9 cellular contexts compared by ENCODE assay signal in genomic region chr7:136086712-136087111, GRCh38.
DNase-seq lines count a peak whose midpoint lies in the region; ATAC-seq and TF ChIP-seq lines count a peak whose summit lies in the region.
"Had no signal": no experiment of that assay in that cellular context is flagged by ENCODE, and none has a peak within 500 bp of the region (broad histone marks: within the 10 kb centered on the region; RNA-seq: fewer than 3 reads in every experiment).

No MANE protein-coding gene starts in this region.

- H3K27me3 Mint-ChIP-seq in glutamatergic neuron (ENCODE audit: unreplicated experiment) = no peaks in the 10 kb centered on the region

- DNase-seq in GM04503 (ENCODE audit: low read depth) = peak; percentile 67
- peak; percentile 72 to 92 (median 80) for DNase-seq in adrenal gland
- peak; percentile 85 for DNase-seq in right atrium auricular region (ENCODE audit: low spot score)
- DNase-seq in prostate gland (ENCODE audit: low spot score) = peak; percentile 8
- DNase-seq in glutamatergic neuron = no peak
- no peak for DNase-seq in activated CD4-positive, alpha-beta T cell treated with anti-CD3 and anti-CD28 coated beads for 4 hours

- no peaks in the 10 kb centered on the region; the same call in 1 of the 2 replicates for H3K9me3 ChIP-seq in Loucy (ENCODE audit: insufficient read depth, low read depth, low read length)
- H3K9me3 ChIP-seq in adrenal gland (replicated peaks in 1 of 3) = no peaks in the 10 kb centered on the region
- no peaks in the 10 kb centered on the region for H3K9me3 ChIP-seq in right atrium auricular region
- H3K9me3 ChIP-seq in prostate gland = no peaks in the 10 kb centered on the region

- 11 to 23% (median 16%) methylated on average over 3 of the region's 3 CpGs for WGBS in adrenal gland, 4 donors
- 55% methylated on average over 3 of the region's 3 CpGs for WGBS in prostate gland

- H3K4me2 ChIP-seq in Loucy (ENCODE audit: low read depth, low read length, poor library complexity, severe bottlenecking) = peak overlapping the region; percentile 11

- H3K36me3 ChIP-seq in Loucy (ENCODE audit: insufficient read depth, low read length) = no peaks in the 10 kb centered on the region
- no peaks in the 10 kb centered on the region for H3K36me3 ChIP-seq in adrenal gland (replicated peaks in 1 of 2)
- no peaks in the 10 kb centered on the region for H3K36me3 ChIP-seq in right atrium auricular region
- H3K36me3 ChIP-seq in prostate gland = no peaks in the 10 kb centered on the region

- no peak for TF ChIP-seq CTCF in Loucy (conservative IDR thresholded peaks at IDR 0.05; ENCODE audit: low read length)
- no peak for TF ChIP-seq CTCF in adrenal gland (IDR thresholded peaks at IDR 0.05)
- no peak for TF ChIP-seq CTCF in right atrium auricular region (IDR thresholded peaks at IDR 0.05)
- TF ChIP-seq CTCF in prostate gland (IDR thresholded peaks at IDR 0.05) = no peak
- TF ChIP-seq CTCF in glutamatergic neuron (IDR thresholded peaks at IDR 0.05; ENCODE audit: partially characterized antibody, unreplicated experiment) = no peak

- peaks cover 2% of the 10 kb centered on the region for H3K4me1 Mint-ChIP-seq in glutamatergic neuron (ENCODE audit: low read depth, unreplicated experiment)
- H3K4me1 Mint-ChIP-seq: activated naive CD4-positive, alpha-beta T cell treated with anti-CD3 and anti-CD28 coated beads, Interleukin-2, amount 50 U/mL, for 24 hours had no signal

- TF ChIP-seq POLR2A in adrenal gland (IDR thresholded peaks at IDR 0.05) (peak; percentile 46 to 77), prostate gland (IDR thresholded peaks at IDR 0.05) (no peak)

- H3K4me1 ChIP-seq in Loucy (ENCODE audit: insufficient read depth, low read length, poor library complexity, severe bottlenecking) (no peaks in the 10 kb centered on the region), adrenal gland (replicated peaks in 1 of 2) (peaks cover 0 to 7% of the 10 kb centered on the region in 2 donors), right atrium auricular region (peaks cover 0 to 3% of the 10 kb centered on the region in 2 donors), prostate gland (replicated peaks) (no peaks in the 10 kb centered on the region)

- peak overlapping the region; percentile 37; the same call in 1 of the 2 replicates for H2AFZ ChIP-seq in Loucy (ENCODE audit: low read length)

- H3K27ac ChIP-seq in adrenal gland (peak overlapping the region in 1 of 5 donors; percentile 25), right atrium auricular region (peak overlapping the region in 1 of 2 donors; percentile 46), prostate gland (no peak overlapping the region)

- ATAC-seq in GM21619 (IDR thresholded peaks at IDR 0.05; ENCODE audit: unreplicated experiment) = peak; percentile 92

- no peaks in the 10 kb centered on the region for H3K36me3 Mint-ChIP-seq in glutamatergic neuron (ENCODE audit: unreplicated experiment)
- H3K36me3 Mint-ChIP-seq: activated naive CD4-positive, alpha-beta T cell treated with anti-CD3 and anti-CD28 coated beads, Interleukin-2, amount 50 U/mL, for 24 hours had no signal

- no peaks in the 10 kb centered on the region for H3F3A ChIP-seq in Loucy (ENCODE audit: low read depth)

- H3K4me3 ChIP-seq in Loucy (ENCODE audit: low read length, poor library complexity, severe bottlenecking) = peak overlapping the region; percentile 57
- H3K4me3 ChIP-seq in adrenal gland = peak overlapping the region in 2 of 4 donors; percentile 13 to 60
- H3K4me3 ChIP-seq in right atrium auricular region = peak overlapping the region; percentile 33 to 42
- H3K4me3 ChIP-seq in prostate gland = no peak overlapping the region

- H3K27me3 ChIP-seq in Loucy (ENCODE audit: insufficient read depth, low read length, poor library complexity, severe bottlenecking) (no peaks in the 10 kb centered on the region), adrenal gland (no peaks in the 10 kb centered on the region), right atrium auricular region (no peaks in the 10 kb centered on the region), prostate gland (replicated peaks; ENCODE audit: insufficient read depth) (no peaks in the 10 kb centered on the region)

- H3K27ac Mint-ChIP-seq in glutamatergic neuron (ENCODE audit: unreplicated experiment) = no peak overlapping the region
- H3K27ac Mint-ChIP-seq: activated naive CD4-positive, alpha-beta T cell treated with anti-CD3 and anti-CD28 coated beads, Interleukin-2, amount 50 U/mL, for 24 hours had no signal

- H3K9ac ChIP-seq in Loucy (ENCODE audit: low read depth, low read length, poor library complexity, severe bottlenecking) = no peak overlapping the region

- no peaks in the 10 kb centered on the region for H3K9me2 ChIP-seq in Loucy (replicated peaks; ENCODE audit: low read depth, low read length)

- intact Hi-C loops in adrenal gland (cut with DNase I) = no loop called here
- intact Hi-C loops in prostate gland (cut with DNase I) = no loop called here

- H3K79me2 ChIP-seq in Loucy (ENCODE audit: insufficient read depth, low read length) = no peaks in the 10 kb centered on the region

- no peak overlapping the region for H3K4me3 Mint-ChIP-seq in glutamatergic neuron (ENCODE audit: unreplicated experiment)
- H3K4me3 Mint-ChIP-seq: activated naive CD4-positive, alpha-beta T cell treated with anti-CD3 and anti-CD28 coated beads, Interleukin-2, amount 50 U/mL, for 24 hours had no signal

- no peaks in the 10 kb centered on the region for H3K9me3 Mint-ChIP-seq in glutamatergic neuron (ENCODE audit: unreplicated experiment)
- H3K9me3 Mint-ChIP-seq: activated naive CD4-positive, alpha-beta T cell treated with anti-CD3 and anti-CD28 coated beads, Interleukin-2, amount 50 U/mL, for 24 hours had no signal

- H4K20me1 ChIP-seq in Loucy (ENCODE audit: insufficient read depth, low read length, poor library complexity, severe bottlenecking) = no peaks in the 10 kb centered on the region

Comparison
In these comparisons a context has a peak if more than half of its experiments do, and no peak if none do; other contexts are left out.
1. DNase-seq: peak in GM04503 (single experiment), adrenal gland (7 of 7), right atrium auricular region (single experiment) and prostate gland (single experiment); none in glutamatergic neuron (single experiment) and activated CD4-positive, alpha-beta T cell treated with anti-CD3 and anti-CD28 coated beads for 4 hours (0 of 2).
2. H3K4me3 ChIP-seq: peak in Loucy (single experiment) and right atrium auricular region (2 of 2); none in prostate gland (0 of 2).